Comparison of ENCODE assay signal across 12 cellular contexts in genomic region chr16:56987692-56988091, GRCh38. TPM values are rescaled to one million over a fixed set of nuclear protein-coding genes. Genes with fewer than 3 reads are reported as not detected.
DNase-seq lines count a peak whose midpoint lies in the region; ATAC-seq and TF ChIP-seq lines count a peak whose summit lies in the region.
"Had no signal": no experiment of that assay in that cellular context is flagged by ENCODE, and none has a peak within 500 bp of the region (broad histone marks: within the 10 kb centered on the region; RNA-seq: fewer than 3 reads in every experiment).

No MANE protein-coding gene starts in this region.

- H3K4me1 ChIP-seq in OCI-LY7 (ENCODE audit: insufficient read depth, low read length, poor library complexity, severe bottlenecking), result peaks cover 79% of the 10 kb centered on the region
- peaks cover 47% of the 10 kb centered on the region for H3K4me1 ChIP-seq in effector memory CD4-positive, alpha-beta T cell (ENCODE audit: control insufficient read depth, insufficient read depth, low read length, poor library complexity, severe bottlenecking)

- no peaks in the 10 kb centered on the region for H3K9me3 ChIP-seq in OCI-LY7 (ENCODE audit: low read length)
- H3K9me3 ChIP-seq in effector memory CD4-positive, alpha-beta T cell (ENCODE audit: control insufficient read depth, low read length), result no peaks in the 10 kb centered on the region

- no peak for TF ChIP-seq POLR2A in lower leg skin (IDR thresholded peaks at IDR 0.05)

- intact Hi-C loops in OCI-LY7 (cut with micrococcal nuclease; ENCODE audit: unreplicated experiment) (no loop called here), lower leg skin (cut with DNase I; ENCODE audit: low total_unique reads) (no loop called here)

- DNase-seq in activated effector memory CD4-positive, alpha-beta T cell treated with anti-CD3 and anti-CD28 coated beads, Interleukin-2, amount 50 U/mL, for 16 hours, result peak; percentile 51
- DNase-seq in activated effector memory CD4-positive, alpha-beta T cell treated with Interleukin-2 at 50 U/mL for 16 hours, result no peak
- DNase-seq in OCI-LY7 (ENCODE audit: low spot score) (no peak), substantia nigra (lab: John Stamatoyannopoulos, UW) (no peak), NCI-H1092 (lab: John Stamatoyannopoulos, UW) (no peak), lower leg skin (ENCODE audit: low spot score in 2 of 2) (no peak)
- no peak for DNase-seq in effector memory CD4-positive, alpha-beta T cell
- DNase-seq: activated CD4-positive, CD25-positive, alpha-beta regulatory T cell treated with anti-CD3 and anti-CD28 coated beads, Interleukin-2, amount 50 U/mL, for 72 hours; cortex of kidney; NCI-H2171 had no signal

- ATAC-seq in HG02642 (IDR thresholded peaks at IDR 0.05; ENCODE audit: poor library complexity, unreplicated experiment), result no peak

- CTCF ChIA-PET in OCI-LY7 (lab: Charles Lee; ENCODE audit: unreplicated experiment), result interaction anchor here (1.0 to 1.5 kb wide), 3 partner anchors 10 to 59 kb away, joined by 3 to 6 read pairs (median 4); no protein-coding TSS in a partner anchor

- peaks cover 69% of the 10 kb centered on the region for H3K79me2 ChIP-seq in OCI-LY7 (ENCODE audit: insufficient read depth, low read depth, low read length)

- 93 to 98% methylated on average over 2 of the region's 2 CpGs for WGBS in lower leg skin, 2 donors

- H3K36me3 ChIP-seq in OCI-LY7 (ENCODE audit: insufficient read depth, low read length), result peaks cover 31% of the 10 kb centered on the region
- peaks cover 18% of the 10 kb centered on the region for H3K36me3 ChIP-seq in effector memory CD4-positive, alpha-beta T cell (ENCODE audit: control insufficient read depth, insufficient read depth, low read length)

- H3K4me2 ChIP-seq in OCI-LY7 (ENCODE audit: low read length), result peak overlapping the region; percentile 89

- no peaks in the 10 kb centered on the region for H4K20me1 ChIP-seq in OCI-LY7 (ENCODE audit: insufficient read depth, low read length)

- POLR2A ChIA-PET in OCI-LY7 (lab: Charles Lee), result interaction anchor here (0.6 to 4.8 kb wide), 7 partner anchors 10 to 58 kb away, joined by 3 to 42 read pairs (median 19); no protein-coding TSS in a partner anchor

- H3K27ac ChIP-seq in OCI-LY7 (ENCODE audit: low read depth, low read length, poor library complexity, severe bottlenecking) (peak overlapping the region; percentile 80), substantia nigra (ENCODE audit: low read depth, low read length, poor library complexity, severe bottlenecking) (peak overlapping the region; percentile 86)
- H3K27ac ChIP-seq in effector memory CD4-positive, alpha-beta T cell (ENCODE audit: insufficient read depth, low read length, poor library complexity, severe bottlenecking), result no peak overlapping the region

- TF ChIP-seq CTCF in OCI-LY7 (conservative IDR thresholded peaks at IDR 0.05; ENCODE audit: low read length), result no peak
- TF ChIP-seq CTCF in lower leg skin (IDR thresholded peaks at IDR 0.05), result no peak

- H3K27me3 ChIP-seq in effector memory CD4-positive, alpha-beta T cell (replicated peaks; ENCODE audit: control insufficient read depth, insufficient read depth, low read length, poor library complexity, severe bottlenecking), result no peaks in the 10 kb centered on the region

- H3K4me3 ChIP-seq in OCI-LY7 (ENCODE audit: low read depth, low read length, poor library complexity, severe bottlenecking) (peak overlapping the region; percentile 80), lower leg skin (ENCODE audit: low read depth, poor library complexity, severe bottlenecking) (no peak overlapping the region)
- peak overlapping the region; percentile 99 for H3K4me3 ChIP-seq in effector memory CD4-positive, alpha-beta T cell (ENCODE audit: insufficient read depth, low read depth, low read length, poor library complexity, severe bottlenecking)

- no peaks in the 10 kb centered on the region for H3K9me2 ChIP-seq in OCI-LY7 (ENCODE audit: insufficient read depth, low read length)

- no peak overlapping the region for H2AFZ ChIP-seq in OCI-LY7 (ENCODE audit: low read length)

- BruUV-seq in OCI-LY7 (replicated peaks; lab: Mats Ljungman, UMichigan), result no TSS peak

RNA-seq across cellular contexts. Expression of gene NLRC5, which starts 1.7 kb away (rescaled TPM):
- 156 and 199 TPM in 2 replicates for total RNA-seq in OCI-LY7 (2014; rRNA removed; shearing (Covaris generic))
- 305 and 310 TPM in 2 replicates for total RNA-seq in OCI-LY7 (2022)
- total RNA-seq in lower leg skin, result 10 to 100 TPM; 21.8 to 52.4 (median 32.0) TPM

RNA-seq across cellular contexts. Expression of gene CETP, which starts 25.9 kb away (rescaled TPM):
- 0.54 and 0.67 TPM in 2 replicates for total RNA-seq in OCI-LY7 (2014; rRNA removed; shearing (Covaris generic))
- total RNA-seq in OCI-LY7 (2022) (0.41 and 0.65 TPM in 2 replicates), lower leg skin (under 1 TPM in 2 of 4 donors, not detected in 2; 0.52 to 0.79 TPM)
- total RNA-seq: osteocyte had no signal

RNA-seq across cellular contexts. Expression of gene HERPUD1, which starts 55.8 kb away (rescaled TPM):
- total RNA-seq in OCI-LY7 (2014; rRNA removed; shearing (Covaris generic)), result 121 and 140 TPM in 2 replicates
- total RNA-seq in OCI-LY7 (2022), result 294 and 342 TPM in 2 replicates
- total RNA-seq in lower leg skin, result 100 to 1,000 TPM; 136 to 165 (median 158) TPM
